Comparison of ENCODE assay signal across 8 cellular contexts in the genomic region with DNA sequence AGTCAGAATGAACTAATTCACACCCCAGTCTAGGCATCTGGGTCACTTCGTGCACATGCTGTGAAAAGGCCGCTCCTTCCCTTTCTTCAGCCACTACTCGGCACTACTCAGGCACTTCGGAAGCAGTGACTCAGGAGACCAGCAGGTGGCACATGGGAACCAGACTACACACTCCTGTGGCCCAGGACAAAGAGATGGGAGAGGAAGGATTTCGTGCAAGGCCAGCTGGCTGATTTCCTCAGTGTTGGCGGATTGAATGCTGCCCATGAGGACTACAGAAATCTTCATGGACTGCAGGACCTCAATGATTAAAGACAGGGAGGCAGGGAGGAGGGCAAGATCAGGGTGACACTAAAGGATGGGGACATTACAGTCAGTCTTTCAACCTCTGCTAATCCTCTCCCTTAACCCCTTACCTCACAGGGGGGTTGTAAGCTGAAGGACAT.
DNase-seq lines count a peak whose midpoint lies in the region; ATAC-seq, FAIRE-seq and TF ChIP-seq lines count a peak whose summit lies in the region.

No MANE protein-coding gene starts in this region.

- no peaks in the 10 kb centered on the region for H3K27me3 Mint-ChIP-seq in activated T-helper 17 cell treated with anti-CD3 and anti-CD28 coated beads, Interleukin-2, amount 50 U/mL, for 72 hours

- H3K9me3 Mint-ChIP-seq in activated T-helper 17 cell treated with anti-CD3 and anti-CD28 coated beads, Interleukin-2, amount 50 U/mL, for 72 hours: no peaks in the 10 kb centered on the region

- DNase-seq in GF-D8 (lab: John Stamatoyannopoulos, UW): peak; percentile 48
- peak; percentile 84 for DNase-seq in H4 (ENCODE audit: low spot score)
- DNase-seq in LNCaP clone FGC (ENCODE audit: low read depth): no peak
- DNase-seq in RCC 7860 (ENCODE audit: low spot score): peak; percentile 65
- peak; percentile 68 to 90 for DNase-seq in foreskin fibroblast
- DNase-seq in occipital lobe (lab: John Stamatoyannopoulos, UW): peak; percentile 80
- peak; percentile 88 for DNase-seq in ureter (ENCODE audit: low spot score)

- TF ChIP-seq CTCF in LNCaP clone FGC (IDR thresholded peaks at IDR 0.05; ENCODE audit: control insufficient read depth, extremely low read depth, insufficient read depth) (peak; percentile 87), foreskin fibroblast (IDR thresholded peaks at IDR 0.05; ENCODE audit: low read depth, low read length) (peak; percentile 94)

- FAIRE-seq in RCC 7860 (lab: Jason Lieb, UNC): peak; percentile 26

- H3K4me3 ChIP-seq in LNCaP clone FGC (ENCODE audit: low read depth, low read length) (no peak overlapping the region), foreskin fibroblast (ENCODE audit: low read depth in 1 of 2, low read length in 2 of 2) (peak overlapping the region in 1 of 2 donors; percentile 34)

- no peaks in the 10 kb centered on the region for H3K36me3 Mint-ChIP-seq in activated T-helper 17 cell treated with anti-CD3 and anti-CD28 coated beads, Interleukin-2, amount 50 U/mL, for 72 hours (ENCODE audit: low read depth)

- H3K4me1 Mint-ChIP-seq in activated T-helper 17 cell treated with anti-CD3 and anti-CD28 coated beads, Interleukin-2, amount 50 U/mL, for 72 hours: no peaks in the 10 kb centered on the region

- no peak overlapping the region for H3K4me3 Mint-ChIP-seq in activated T-helper 17 cell treated with anti-CD3 and anti-CD28 coated beads, Interleukin-2, amount 50 U/mL, for 72 hours

- no peak overlapping the region for H3K27ac Mint-ChIP-seq in activated T-helper 17 cell treated with anti-CD3 and anti-CD28 coated beads, Interleukin-2, amount 50 U/mL, for 72 hours

- peak; percentile 95 for ATAC-seq in activated T-helper 17 cell treated with anti-CD3 and anti-CD28 coated beads, Interleukin-2, amount 50 U/mL, for 72 hours (replicated peaks)
